36 cellular contexts compared by ENCODE assay signal in genomic region chr19:19737559-19738332, GRCh38.
"Had no signal": no experiment of that assay in that cellular context is flagged by ENCODE, and none has a peak within 500 bp of the region (broad histone marks: within the 10 kb centered on the region; RNA-seq: fewer than 3 reads in every experiment).

No MANE protein-coding gene starts in this region.

- H3K4me3 Mint-ChIP-seq: activated CD8-positive, alpha-beta T cell treated with anti-CD3 and anti-CD28 coated beads, Interleukin-2, amount 10 ng/mL, durations not matched to agents 7 days and 5 days; activated naive CD4-positive, alpha-beta T cell treated with anti-CD3 and anti-CD28 coated beads for 36 hours; activated T-cell treated with anti-CD3 and anti-CD28 coated beads, Interleukin-2, amount 50 U/mL, for 4 hours; activated T-helper 1 cell treated with anti-CD3 and anti-CD28 coated beads, Interleukin-12 subunit alpha, Interleukin-12 subunit beta, Interleukin-2, Interleukin-4 antibody, amounts not matched to agents 30 ng/mL and 10 ng/mL and 1 ng/mL, durations not matched to agents 14 hours and 24 hours and 36 hours had no signal

- H3K27me3 ChIP-seq: adrenal gland, body of pancreas, breast epithelium, MG63, Peyer's patch, SJSA1 had no signal

- H3K27ac ChIP-seq: adrenal gland, body of pancreas, breast epithelium, Peyer's patch, SJSA1, WERI-Rb-1 had no signal

- FAIRE-seq: astrocyte had no signal

- DNase-seq: activated CD4-positive, alpha-beta T cell treated with anti-CD3 and anti-CD28 coated beads for 1 hour; activated CD4-positive, alpha-beta T cell treated with anti-CD3 and anti-CD28 coated beads for 48 hours; activated CD4-positive, alpha-beta T cell treated with anti-CD3 and anti-CD28 coated beads, Interleukin-2, amount 50 U/mL, for 48 hours; activated CD4-positive, CD25-positive, alpha-beta regulatory T cell; activated CD8-positive, alpha-beta memory T cell treated with anti-CD3 and anti-CD28 coated beads, Interleukin-2, amount 50 U/mL, for 4 hours; activated CD8-positive, alpha-beta T cell treated with anti-CD3 and anti-CD28 coated beads, Interleukin-2, amount 10 ng/mL, durations not matched to agents 7 days and 5 days; activated gamma-delta T cell treated with Interleukin-2 at 50 U/mL for 16 hours; activated naive CD4-positive, alpha-beta T cell treated with anti-CD3 and anti-CD28 coated beads for 36 hours; activated T-cell treated with anti-CD3 and anti-CD28 coated beads for 4 hours; activated T-cell treated with anti-CD3 and anti-CD28 coated beads, Interleukin-2, amount 50 U/mL, for 4 hours; body of pancreas; Kasumi-1; MG63; NCI-H1048; NCI-H1105 treated with DMSO at 0.1 percent for 48 hours; NCI-H1436; NCI-H1694; NCI-H1930; NCI-H2081 treated with DMSO at 0.1 percent for 48 hours; NCI-H226; NCI-H446 treated with DMSO at 0.1 percent for 48 hours; NCI-H524; PC-3; Peyer's patch; RPMI8226; SHP77 treated with DMSO at 0.1 percent for 48 hours; SW 1271; T-helper 1 cell; T1000; WERI-Rb-1 had no signal

- H3K36me3 ChIP-seq: adrenal gland, breast epithelium, Peyer's patch, SJSA1 had no signal

- H3K4me1 ChIP-seq: adrenal gland, breast epithelium, Peyer's patch, SJSA1 had no signal

- H3K27ac Mint-ChIP-seq: activated CD8-positive, alpha-beta T cell treated with anti-CD3 and anti-CD28 coated beads, Interleukin-2, amount 10 ng/mL, durations not matched to agents 7 days and 5 days; activated naive CD4-positive, alpha-beta T cell treated with anti-CD3 and anti-CD28 coated beads for 36 hours; activated naive CD4-positive, alpha-beta T cell treated with anti-CD3 and anti-CD28 coated beads, Interleukin-2, amount 50 U/mL, for 72 hours; activated T-helper 1 cell treated with anti-CD3 and anti-CD28 coated beads, Interleukin-12 subunit alpha, Interleukin-12 subunit beta, Interleukin-2, Interleukin-4 antibody, amounts not matched to agents 30 ng/mL and 10 ng/mL and 1 ng/mL, durations not matched to agents 14 hours and 24 hours and 36 hours had no signal

- H3K4me3 ChIP-seq: adrenal gland, body of pancreas, breast epithelium, MG63, Peyer's patch, SJSA1 had no signal

- H3K9me3 ChIP-seq: adrenal gland, body of pancreas, breast epithelium, Peyer's patch had no signal

- ATAC-seq: activated CD8-positive, alpha-beta T cell treated with anti-CD3 and anti-CD28 coated beads, Interleukin-2, amount 10 ng/mL, durations not matched to agents 7 days and 5 days; activated naive CD4-positive, alpha-beta T cell treated with anti-CD3 and anti-CD28 coated beads, Interleukin-2, amount 50 U/mL, for 72 hours; activated T-cell treated with anti-CD3 and anti-CD28 coated beads, Interleukin-2, amount 50 U/mL, for 4 hours; body of pancreas; PC-3 had no signal
